Comparison of ENCODE assay signal across 8 cellular contexts in the genomic region with DNA sequence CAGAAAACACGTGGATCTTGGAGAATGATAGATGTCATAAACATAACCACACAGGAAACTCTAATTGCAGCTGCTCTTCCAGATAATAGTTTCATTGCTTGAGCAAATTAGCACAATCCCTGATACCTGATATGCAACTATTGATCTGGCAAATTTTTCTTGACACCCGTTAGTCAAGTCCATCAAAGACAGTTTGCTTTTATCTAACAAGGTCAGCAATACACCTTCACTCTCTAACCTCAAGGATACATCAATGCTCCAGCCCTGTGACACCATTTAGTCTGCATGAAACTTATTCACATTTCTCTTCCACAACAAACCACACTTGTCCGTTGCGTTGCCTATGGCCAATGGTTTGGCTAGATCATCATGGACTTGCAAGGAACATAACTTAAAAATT. TPM values are rescaled to one million over a fixed set of nuclear protein-coding genes. Genes with fewer than 3 reads are reported as not detected.
"Had no signal": no experiment of that assay in that cellular context is flagged by ENCODE, and none has a peak within 500 bp of the region (broad histone marks: within the 10 kb centered on the region; RNA-seq: fewer than 3 reads in every experiment).

No MANE protein-coding gene starts in this region.

- DNase-seq: H9, HCEC 1CT, HFFc6, KG1 had no signal

- H3K4me3 ChIP-seq: GM23338 had no signal

- ATAC-seq: GM23338, HepG2 had no signal

RNA-seq across cellular contexts. Expression of a gene that starts 16.6 kb away (rescaled TPM):
- total RNA-seq: HepG2, HFFc6, HT-29 had no signal

RNA-seq across cellular contexts. Expression of a gene that starts 36.1 kb away (rescaled TPM):
- total RNA-seq: GM23338, H1, H9, HepG2, HT-29 had no signal
